Comparison of ENCODE assay signal across 20 cellular contexts in genomic region chr1:228262475-228262874, GRCh38. TPM values are rescaled to one million over a fixed set of nuclear protein-coding genes. Genes with fewer than 3 reads are reported as not detected.
A peak's percentile ranks its signal among the peaks of the same experiment; 100 is the strongest.
DNase-seq lines count a peak whose midpoint lies in the region; ATAC-seq and TF ChIP-seq lines count a peak whose summit lies in the region.
"Had no signal": no experiment of that assay in that cellular context is flagged by ENCODE, and none has a peak within 500 bp of the region (broad histone marks: within the 10 kb centered on the region; RNA-seq: fewer than 3 reads in every experiment).

No MANE protein-coding gene starts in this region.

- H3K36me3 Mint-ChIP-seq in endodermal cell (ENCODE audit: low read depth): peaks cover 46% of the 10 kb centered on the region
- H3K36me3 Mint-ChIP-seq: CD14-positive monocyte had no signal

- no peak for TF ChIP-seq CTCF in endodermal cell (conservative IDR thresholded peaks at IDR 0.05)
- no peak for TF ChIP-seq CTCF in gastrocnemius medialis (IDR thresholded peaks at IDR 0.05 in 4 of 5, conservative IDR thresholded peaks at IDR 0.05 in 1 of 5)
- no peak for TF ChIP-seq CTCF in GM20000 (IDR thresholded peaks at IDR 0.05; ENCODE audit: extremely low read depth, missing control alignments)

- peaks cover 47% of the 10 kb centered on the region for H3K36me3 ChIP-seq in endodermal cell (ENCODE audit: control insufficient read depth, insufficient read depth, low read length)
- H3K36me3 ChIP-seq in gastrocnemius medialis: peaks cover 0 to 98% of the 10 kb centered on the region in 2 donors
- H3K36me3 ChIP-seq: BE2C had no signal

- H3K27ac ChIP-seq in endodermal cell (ENCODE audit: low read depth, low read length) (no peak overlapping the region), gastrocnemius medialis (peak overlapping the region in 3 of 4 donors; percentile 2 to 48 (median 35))
- H3K27ac ChIP-seq: A549; BLaER1 treated with 17β-estradiol and CSF1 and Interleukin-3, amounts not matched to agents 10 nM and 100 nM had no signal

- no peaks in the 10 kb centered on the region for H3K27me3 Mint-ChIP-seq in endodermal cell (ENCODE audit: insufficient read depth)
- H3K27me3 Mint-ChIP-seq: CD4-positive, alpha-beta T cell had no signal

- no peak for TF ChIP-seq POLR2A in gastrocnemius medialis (IDR thresholded peaks at IDR 0.05)

- H3K4me1 ChIP-seq in endodermal cell (ENCODE audit: control insufficient read depth, insufficient read depth, low read length) (no peaks in the 10 kb centered on the region), gastrocnemius medialis (peaks cover 0 to 4% of the 10 kb centered on the region in 2 donors)
- H3K4me1 ChIP-seq: A549; BE2C; BLaER1 treated with 17β-estradiol and CSF1 and Interleukin-3, amounts not matched to agents 10 nM and 100 nM had no signal

- WGBS in endodermal cell (ENCODE audit: insufficient coverage in 1 of 2, insufficient read length in 1 of 2), 2 experiments: 93 to 100% methylated on average over 1 of the region's 1 CpG

- H3K4me3 Mint-ChIP-seq in endodermal cell: no peak overlapping the region
- H3K4me3 Mint-ChIP-seq: CD14-positive monocyte; CD4-positive, alpha-beta T cell; HFFc6 had no signal

- peak; percentile 34 for ATAC-seq in left ventricle myocardium superior
- no peak for ATAC-seq in Right ventricle myocardium inferior
- no peak for ATAC-seq in gastrocnemius medialis
- no peak for ATAC-seq in GM21825 (IDR thresholded peaks at IDR 0.05; ENCODE audit: unreplicated experiment)
- ATAC-seq: A549 had no signal

- H3K9me3 ChIP-seq in endodermal cell (ENCODE audit: control insufficient read depth, low read length): peaks cover 27% of the 10 kb centered on the region
- H3K9me3 ChIP-seq in gastrocnemius medialis: no peaks in the 10 kb centered on the region
- H3K9me3 ChIP-seq: BE2C had no signal

- H3K4me3 ChIP-seq in endodermal cell (ENCODE audit: low read length): no peak overlapping the region
- no peak overlapping the region for H3K4me3 ChIP-seq in gastrocnemius medialis
- H3K4me3 ChIP-seq: A549; BLaER1 treated with 17β-estradiol and CSF1 and Interleukin-3, amounts not matched to agents 10 nM and 100 nM had no signal

- in situ Hi-C loops in gastrocnemius medialis (cut with MboI; ENCODE audit: low sequenced_read_pairs in 4 of 4): no loop called here

- intact Hi-C loops in left ventricle myocardium superior (cut with micrococcal nuclease) (no loop called here), Right ventricle myocardium inferior (cut with DNase I) (no loop called here), gastrocnemius medialis (cut with DNase I; ENCODE audit: low total_unique reads) (no loop called here)

- H3K27me3 ChIP-seq in endodermal cell (ENCODE audit: control insufficient read depth, insufficient read depth, low read length, poor library complexity, severe bottlenecking): no peaks in the 10 kb centered on the region
- H3K27me3 ChIP-seq in gastrocnemius medialis: no peaks in the 10 kb centered on the region
- H3K27me3 ChIP-seq: BE2C; BLaER1 treated with 17β-estradiol and CSF1 and Interleukin-3, amounts not matched to agents 10 nM and 100 nM had no signal

- peaks cover 15% of the 10 kb centered on the region for H3K9me3 Mint-ChIP-seq in endodermal cell
- H3K9me3 Mint-ChIP-seq: CD4-positive, alpha-beta T cell had no signal

- DNase-seq in left ventricle myocardium superior (no peak), Right ventricle myocardium inferior (ENCODE audit: missing footprints) (no peak), endodermal cell (peak; percentile 17), gastrocnemius medialis (no peak), GM20000 (ENCODE audit: low spot score) (no peak)
- DNase-seq: 8988T; ACHN; AML-193; BE2C; Calu3; CD4-positive, alpha-beta T cell; COR-L47; DMS153; DND-41; GOT3; HFFc6 had no signal

- H3K4me1 Mint-ChIP-seq in endodermal cell: no peaks in the 10 kb centered on the region
- H3K4me1 Mint-ChIP-seq: CD14-positive monocyte had no signal

- no peak overlapping the region for H3K9ac ChIP-seq in endodermal cell (ENCODE audit: extremely low read depth, low read length, poor library complexity, severe bottlenecking)
- H3K9ac ChIP-seq: BLaER1 treated with 17β-estradiol and CSF1 and Interleukin-3, amounts not matched to agents 10 nM and 100 nM had no signal

- no peak overlapping the region for H3K27ac Mint-ChIP-seq in endodermal cell
- H3K27ac Mint-ChIP-seq: CD4-positive, alpha-beta T cell; HFFc6 had no signal

RNA-seq across cellular contexts. Expression of gene OBSCN, which starts 54.6 kb away (rescaled TPM):
- total RNA-seq in left ventricle myocardium superior: 316 TPM
- total RNA-seq in Right ventricle myocardium inferior: 275 TPM
- total RNA-seq in endodermal cell: 10 to 100 TPM; 53.7 to 68.9 TPM
- 17.7 TPM for polyA plus RNA-seq in endodermal cell (2013, experiment 1 of 2)
- polyA plus RNA-seq in endodermal cell (2013, experiment 2 of 2): 15.0 TPM
- 1,000 to 10,000 TPM in 2 of 4 donors, 100 to 1,000 TPM in 2; 798 to 1,571 (median 1,162) TPM for total RNA-seq in gastrocnemius medialis
